In genomic region chr18:11947214-11948119, GRCh38 we compare ENCODE assay signal across 1 cellular context.
TF ChIP-seq lines count a peak whose summit lies in the region.

No MANE protein-coding gene starts in this region.

TF ChIP-seq in SK-N-SH treated with all-trans-retinoic acid at 6 μM for 48 hours, 23 proteins besides CTCF, POLR2A, EP300 and RAD21 (continued from another document):
- TF ChIP-seq TSHZ2 (CRISPR knock-in tag; IDR thresholded peaks at IDR 0.05) (no peak), OSR1 (CRISPR knock-in tag; IDR thresholded peaks at IDR 0.05) (no peak), CSDC2 (CRISPR knock-in tag; IDR thresholded peaks at IDR 0.05) (no peak), ARNTL (CRISPR knock-in tag; IDR thresholded peaks at IDR 0.05; ENCODE audit: borderline replicate concordance, low read depth) (no peak), TOX (CRISPR knock-in tag; IDR thresholded peaks at IDR 0.05; ENCODE audit: borderline replicate concordance) (no peak), PATZ1 (CRISPR knock-in tag; IDR thresholded peaks at IDR 0.05; ENCODE audit: borderline replicate concordance) (no peak), ZNF70 (CRISPR knock-in tag; IDR thresholded peaks at IDR 0.05) (no peak)
